Comparison of ENCODE assay signal across 8 cellular contexts in genomic region chr9:134324359-134325095, GRCh38. TPM values are rescaled to one million over a fixed set of nuclear protein-coding genes. Genes with fewer than 3 reads are reported as not detected.
DNase-seq lines count a peak whose midpoint lies in the region; ATAC-seq and TF ChIP-seq lines count a peak whose summit lies in the region.

No MANE protein-coding gene starts in this region.

- no peak overlapping the region for H3K27ac ChIP-seq in CD4-positive, CD25-positive, alpha-beta regulatory T cell (ENCODE audit: insufficient read depth, low read length, poor library complexity, severe bottlenecking)
- H3K27ac ChIP-seq in Panc1 (ENCODE audit: low read length), result peak overlapping the region; percentile 29

- ATAC-seq in CD4-positive, CD25-positive, alpha-beta regulatory T cell (ENCODE audit: low read depth in 2 of 2), result no peak
- ATAC-seq in Panc1, result no peak
- no peak for ATAC-seq in HG02852 (IDR thresholded peaks at IDR 0.05; ENCODE audit: unreplicated experiment)
- ATAC-seq in GM21786 (IDR thresholded peaks at IDR 0.05; ENCODE audit: unreplicated experiment), result no peak
- ATAC-seq in HG03521 (IDR thresholded peaks at IDR 0.05; ENCODE audit: unreplicated experiment), result no peak

- peaks cover 0 to 15% (median 2%) of the 10 kb centered on the region in 4 donors for H3K4me1 Mint-ChIP-seq in CD4-positive, CD25-positive, alpha-beta regulatory T cell

- BruUV-seq in Panc1 (replicated peaks; lab: Mats Ljungman, UMichigan), result no TSS peak

- no peak overlapping the region for H2AFZ ChIP-seq in neuron (ENCODE audit: low read depth, low read length)

- peaks cover 12% of the 10 kb centered on the region for H3K4me1 ChIP-seq in CD4-positive, CD25-positive, alpha-beta regulatory T cell (ENCODE audit: control insufficient read depth, insufficient read depth, low read length, poor library complexity, severe bottlenecking)
- H3K4me1 ChIP-seq in Panc1 (ENCODE audit: control insufficient read depth, insufficient read depth, low read length) (peaks cover 16% of the 10 kb centered on the region), neuron (ENCODE audit: insufficient read depth, low read length) (peaks cover 47% of the 10 kb centered on the region)

- no peaks in the 10 kb centered on the region for H3K27me3 ChIP-seq in CD4-positive, CD25-positive, alpha-beta regulatory T cell (ENCODE audit: control insufficient read depth, insufficient read depth, low read length)
- H3K27me3 ChIP-seq in Panc1 (ENCODE audit: control insufficient read depth, insufficient read depth, low read length), result no peaks in the 10 kb centered on the region
- no peaks in the 10 kb centered on the region for H3K27me3 ChIP-seq in neuron (ENCODE audit: insufficient read depth, low read length)

- POLR2A ChIA-PET in Panc1 (lab: Charles Lee), result no interaction called here

- H3K27me3 Mint-ChIP-seq in CD4-positive, CD25-positive, alpha-beta regulatory T cell, result peaks cover 23% of the 10 kb centered on the region

- in situ Hi-C loops in Panc1 (cut with HindIII; ENCODE audit: low pct_unique_long_range_greater_than_20kb, low sequenced_read_pairs), result no loop called here

- CTCF ChIA-PET in Panc1 (lab: Charles Lee), result no interaction called here

- TF ChIP-seq CTCF in Panc1 (IDR thresholded peaks at IDR 0.05) (no peak), epithelial cell of esophagus (IDR thresholded peaks at IDR 0.05; ENCODE audit: insufficient read depth, low read depth, low read length, missing control alignments) (no peak)

- H3K9me3 Mint-ChIP-seq in CD4-positive, CD25-positive, alpha-beta regulatory T cell, result no peaks in the 10 kb centered on the region

- H3K36me3 Mint-ChIP-seq in CD4-positive, CD25-positive, alpha-beta regulatory T cell, result no peaks in the 10 kb centered on the region

- H3K9me3 ChIP-seq in CD4-positive, CD25-positive, alpha-beta regulatory T cell (ENCODE audit: control insufficient read depth in 2 of 2, low read length in 2 of 2), result no peaks in the 10 kb centered on the region
- H3K9me3 ChIP-seq in Panc1 (ENCODE audit: control insufficient read depth, insufficient read depth, low read depth, low read length) (no peaks in the 10 kb centered on the region), neuron (ENCODE audit: low read length) (no peaks in the 10 kb centered on the region)

- peak overlapping the region; percentile 38 to 81 (median 78) for H3K27ac Mint-ChIP-seq in CD4-positive, CD25-positive, alpha-beta regulatory T cell

- H3K36me3 ChIP-seq in CD4-positive, CD25-positive, alpha-beta regulatory T cell (ENCODE audit: control insufficient read depth, insufficient read depth, low read length), result no peaks in the 10 kb centered on the region
- H3K36me3 ChIP-seq in Panc1 (ENCODE audit: control insufficient read depth, insufficient read depth, low read length) (peaks cover 2% of the 10 kb centered on the region; the same call in 1 of the 2 replicates), neuron (ENCODE audit: insufficient read depth, low read length) (no peaks in the 10 kb centered on the region)

- intact Hi-C loops in Panc1 (cut with micrococcal nuclease; ENCODE audit: unreplicated experiment), result loop anchor here (10.0 kb wide), 1 partner anchor 150 kb away; no protein-coding TSS in a partner anchor

- no peak overlapping the region for H3K4me3 ChIP-seq in CD4-positive, CD25-positive, alpha-beta regulatory T cell (ENCODE audit: low read depth, low read length)
- H3K4me3 ChIP-seq in Panc1 (ENCODE audit: low read depth in 2 of 2, low read length in 2 of 2) (peak overlapping the region in 1 of 2 experiments; percentile 68; a peak in 1 of 4 replicates), epithelial cell of esophagus (ENCODE audit: low read length) (peak overlapping the region; percentile 71), neuron (ENCODE audit: low read length) (peak overlapping the region; percentile 63)

- peak overlapping the region; percentile 79 to 93 (median 87) for H3K4me3 Mint-ChIP-seq in CD4-positive, CD25-positive, alpha-beta regulatory T cell

- no peak for DNase-seq in CD4-positive, CD25-positive, alpha-beta regulatory T cell
- DNase-seq in Panc1 (ENCODE audit: low read depth, low spot score) (no peak), epithelial cell of esophagus (ENCODE audit: low read depth) (no peak), ureter (ENCODE audit: low spot score) (no peak)

RNA-seq across cellular contexts. Expression of gene RXRA, which starts 1.7 kb away (rescaled TPM):
- 13.6 TPM for total RNA-seq in CD4-positive, CD25-positive, alpha-beta regulatory T cell
- polyA plus RNA-seq in CD4-positive, CD25-positive, alpha-beta regulatory T cell, result 1 to 10 TPM in 2 of 4 donors, under 1 TPM in 2; 0.29 to 2.1 (median 1.2) TPM
- total RNA-seq in Panc1 (2021; ENCODE audit: unreplicated experiment) (31.6 TPM), ureter (173 TPM)
- 45.8 TPM for polyA plus RNA-seq in Panc1 (2012; ENCODE audit: insufficient read length)
